Comparison of ENCODE assay signal across 8 cellular contexts in the genomic region with DNA sequence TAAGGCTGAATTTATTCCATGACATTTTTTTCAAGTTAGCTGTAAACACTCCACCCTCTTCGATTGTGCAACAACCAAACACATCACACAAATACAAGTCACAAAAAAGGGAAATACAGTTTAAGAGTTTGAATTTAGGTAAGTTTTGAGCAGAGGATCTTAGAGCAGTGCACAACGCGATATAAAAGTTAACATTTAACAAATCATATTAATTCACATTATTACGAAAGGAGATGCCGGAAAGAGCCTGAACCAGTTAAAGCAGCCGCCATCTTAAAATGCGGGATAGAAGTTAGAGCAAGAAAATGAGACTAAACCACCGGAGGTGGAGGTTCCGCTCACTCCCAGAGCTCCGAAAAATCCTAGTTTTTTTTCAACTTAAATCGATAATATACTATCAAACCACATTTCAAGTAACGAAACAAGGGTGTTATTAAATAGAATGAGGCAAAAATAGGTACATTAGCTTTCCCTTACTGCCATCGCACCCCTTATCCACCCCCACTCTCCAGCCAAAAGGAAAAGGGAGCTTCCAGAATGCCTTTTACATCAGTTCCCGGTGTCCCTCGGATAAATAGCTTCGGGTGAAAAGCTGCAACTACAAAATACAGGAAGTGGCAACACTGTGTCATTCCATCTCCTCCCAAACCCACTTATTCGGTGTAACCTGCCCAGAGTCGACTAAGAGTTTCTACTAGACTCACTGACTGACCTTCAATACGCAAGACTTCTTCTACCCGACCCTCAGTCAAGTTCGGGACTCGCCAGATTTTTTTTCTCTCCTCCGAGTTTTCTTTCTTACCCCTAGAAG. TPM values are rescaled to one million over a fixed set of nuclear protein-coding genes. Genes with fewer than 3 reads are reported as not detected.
DNase-seq lines count a peak whose midpoint lies in the region; ATAC-seq, FAIRE-seq and TF ChIP-seq lines count a peak whose summit lies in the region.

No MANE protein-coding gene starts in this region.

- no peak overlapping the region for H3K4me3 Mint-ChIP-seq in mesothelial cell of epicardium

- peak overlapping the region; percentile 100 for H3K27ac ChIP-seq in BLaER1

- no peak overlapping the region for H3K27ac Mint-ChIP-seq in activated naive CD4-positive, alpha-beta T cell treated with anti-CD3 and anti-CD28 coated beads, Interleukin-2, amount 50 U/mL, for 72 hours
- no peak overlapping the region for H3K27ac Mint-ChIP-seq in mesothelial cell of epicardium

- H3K9ac ChIP-seq in BLaER1, result peak overlapping the region; percentile 100

- peaks cover 28 to 38% of the 10 kb centered on the region in 2 donors for H3K36me3 Mint-ChIP-seq in activated naive CD4-positive, alpha-beta T cell treated with anti-CD3 and anti-CD28 coated beads, Interleukin-2, amount 50 U/mL, for 72 hours
- peaks cover 3% of the 10 kb centered on the region for H3K36me3 Mint-ChIP-seq in mesothelial cell of epicardium

- H3K9me3 ChIP-seq in BLaER1, result no peaks in the 10 kb centered on the region

- ATAC-seq in activated naive CD4-positive, alpha-beta T cell treated with anti-CD3 and anti-CD28 coated beads, Interleukin-2, amount 50 U/mL, for 72 hours, result no peak
- no peak for ATAC-seq in HG02840 (IDR thresholded peaks at IDR 0.05; ENCODE audit: low FRiP score, unreplicated experiment)

- FAIRE-seq in GM18507 (lab: Jason Lieb, UNC), result peak; percentile 66

- peaks cover 63% of the 10 kb centered on the region for H4K20me1 ChIP-seq in BLaER1

- H3K4me1 ChIP-seq in BLaER1, result peaks cover 38% of the 10 kb centered on the region

- no peak for TF ChIP-seq CTCF in mesothelial cell of epicardium (IDR thresholded peaks at IDR 0.05; ENCODE audit: unreplicated experiment)

- H3K4me2 ChIP-seq in BLaER1, result peak overlapping the region; percentile 84

- peaks cover 33% of the 10 kb centered on the region for H3K36me3 ChIP-seq in BLaER1

- peak overlapping the region; percentile 90 for H3K4me3 ChIP-seq in BLaER1

- DNase-seq in GM18507 (ENCODE audit: extremely low spot score, insufficient read length, low read depth), result no peak
- peak; percentile 76 for DNase-seq in NOMO-1 treated with dmso at 0.1 percent for 144 hours (lab: John Stamatoyannopoulos, UW; ENCODE audit: unreplicated experiment)
- DNase-seq in activated naive CD4-positive, alpha-beta T cell treated with anti-CD3 and anti-CD28 coated beads, Interleukin-2, amount 50 U/mL, for 72 hours (ENCODE audit: low spot score in 2 of 2), result peak; percentile 42 to 60
- DNase-seq in hepatic stellate cell (ENCODE audit: low spot score), result peak; percentile 31
- peak; percentile 75 for DNase-seq in retina
- DNase-seq in mesothelial cell of epicardium (ENCODE audit: low spot score in 2 of 2, unreplicated experiment in 2 of 2), result no peak

- H3K4me1 Mint-ChIP-seq in mesothelial cell of epicardium, result peaks cover 47% of the 10 kb centered on the region

- no peaks in the 10 kb centered on the region for H3K27me3 Mint-ChIP-seq in mesothelial cell of epicardium (ENCODE audit: low read depth)

- no peaks in the 10 kb centered on the region for H3K9me3 Mint-ChIP-seq in activated naive CD4-positive, alpha-beta T cell treated with anti-CD3 and anti-CD28 coated beads, Interleukin-2, amount 50 U/mL, for 72 hours
- H3K9me3 Mint-ChIP-seq in mesothelial cell of epicardium, result no peaks in the 10 kb centered on the region

- H3K27me3 ChIP-seq in BLaER1, result no peaks in the 10 kb centered on the region

RNA-seq across cellular contexts. Expression of a gene that starts 1.9 kb away (rescaled TPM):
- 100 to 1,000 TPM; 413 to 496 TPM for total RNA-seq in activated naive CD4-positive, alpha-beta T cell treated with anti-CD3 and anti-CD28 coated beads, Interleukin-2, amount 50 U/mL, for 72 hours
- total RNA-seq in mesothelial cell of epicardium, result 299 to 311 TPM (median 307 TPM) in 3 replicates

RNA-seq across cellular contexts. Expression of a gene that starts 43.3 kb away (rescaled TPM):
- total RNA-seq in activated naive CD4-positive, alpha-beta T cell treated with anti-CD3 and anti-CD28 coated beads, Interleukin-2, amount 50 U/mL, for 72 hours, result 10 to 100 TPM; 32.2 to 33.8 TPM
- 21.3 to 22.2 TPM (median 21.4 TPM) in 3 replicates for total RNA-seq in mesothelial cell of epicardium

Comparison
In these comparisons a context has a peak if more than half of its experiments do, and no peak if none do; other contexts are left out.
1. DNase-seq: peak in NOMO-1 treated with dmso at 0.1 percent for 144 hours (single experiment), activated naive CD4-positive, alpha-beta T cell treated with anti-CD3 and anti-CD28 coated beads, Interleukin-2, amount 50 U/mL, for 72 hours (2 of 2), hepatic stellate cell (single experiment) and retina (single experiment); none in GM18507 (single experiment) and mesothelial cell of epicardium (0 of 2).